28 cellular contexts compared by ENCODE assay signal in the genomic region with DNA sequence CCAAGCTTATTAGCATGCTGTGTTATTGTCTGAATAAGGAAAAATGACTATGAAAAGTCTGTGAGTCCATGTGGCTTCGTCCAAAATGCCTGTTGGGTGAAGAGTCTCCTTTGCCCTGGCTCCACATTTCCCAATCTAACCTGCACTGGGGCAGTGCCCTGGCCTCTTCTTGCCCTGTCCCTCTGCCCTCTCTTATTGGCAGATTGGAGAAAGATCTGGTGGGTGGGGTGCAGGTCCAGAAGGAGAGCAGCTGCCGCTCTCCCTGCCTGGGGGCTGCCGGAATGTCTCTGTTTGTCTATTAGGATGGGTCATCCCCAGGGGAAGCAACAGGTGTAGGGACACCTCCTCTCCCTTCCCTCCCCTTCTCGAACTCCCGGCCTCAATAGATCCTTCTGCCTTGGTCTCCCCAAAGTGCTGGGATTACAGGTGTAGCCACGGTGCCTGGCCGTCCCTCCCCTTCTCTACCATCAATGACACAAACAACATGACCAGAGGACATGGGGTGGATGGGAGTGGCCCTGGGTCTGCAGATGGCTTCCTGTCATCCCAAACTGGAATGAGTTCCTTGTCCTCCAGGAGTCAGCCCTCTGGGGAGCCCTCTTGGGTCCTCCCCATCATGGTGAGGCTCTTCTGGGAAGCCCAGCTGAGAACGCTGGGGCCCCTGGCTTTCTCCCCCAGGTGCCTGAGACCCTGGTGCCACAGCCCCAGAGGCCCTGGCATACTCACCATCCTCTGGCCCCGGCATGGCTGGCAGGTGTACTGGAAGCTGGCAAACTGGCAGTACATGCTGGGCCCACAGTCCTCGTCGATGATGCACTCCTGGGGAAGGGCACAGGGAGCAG. TPM values are rescaled to one million over a fixed set of nuclear protein-coding genes. Genes with fewer than 3 reads are reported as not detected.
DNase-seq lines count a peak whose midpoint lies in the region; ATAC-seq, FAIRE-seq and TF ChIP-seq lines count a peak whose summit lies in the region.
"Had no signal": no experiment of that assay in that cellular context is flagged by ENCODE, and none has a peak within 500 bp of the region (broad histone marks: within the 10 kb centered on the region; RNA-seq: fewer than 3 reads in every experiment).

No MANE protein-coding gene starts in this region.

- TF ChIP-seq CTCF in SK-N-SH (IDR thresholded peaks at IDR 0.05), result no peak
- TF ChIP-seq CTCF in left ventricle myocardium inferior (IDR thresholded peaks at IDR 0.05; ENCODE audit: borderline replicate concordance), result no peak

- no peak for TF ChIP-seq RAD21 in SK-N-SH (IDR thresholded peaks at IDR 0.05; ENCODE audit: low read length)

- H3K4me1 ChIP-seq in SK-N-SH (ENCODE audit: control insufficient read depth in 1 of 2, insufficient read depth in 2 of 2, low read depth in 1 of 2, low read length in 1 of 2), result peaks cover 31 to 88% of the 10 kb centered on the region in 2 experiments
- peaks cover 92% of the 10 kb centered on the region for H3K4me1 ChIP-seq in left ventricle myocardium inferior

- DNase-seq in SK-N-SH, result no peak
- peak; percentile 11 for DNase-seq in left ventricle myocardium inferior
- DNase-seq in posterior vena cava (ENCODE audit: low spot score), result peak; percentile 50
- no peak for DNase-seq in GM19239 (ENCODE audit: insufficient read length, low spot score)
- no peak for DNase-seq in NCI-H2196 treated with DMSO at 0.1 percent for 48 hours (lab: John Stamatoyannopoulos, UW; ENCODE audit: unreplicated experiment)
- no peak for DNase-seq in NCI-H187 (lab: John Stamatoyannopoulos, UW)
- DNase-seq: activated CD8-positive, alpha-beta T cell treated with anti-CD3 and anti-CD28 coated beads, Interleukin-2, amount 10 ng/mL, durations not matched to agents 7 days and 5 days; activated effector memory CD4-positive, alpha-beta T cell treated with anti-CD3 and anti-CD28 coated beads, Interleukin-2, amount 50 U/mL, for 16 hours; activated naive CD8-positive, alpha-beta T cell treated with anti-CD3 and anti-CD28 coated beads for 36 hours; GOT3; KG1; left colon; mesendoderm; MM.1S; NCI-H1417; NCI-H2081; NCI-H345; NCI-H748 treated with DMSO at 0.1 percent for 48 hours; RPMI8226; stimulated activated naive CD8-positive, alpha-beta T cell treated with anti-CD3 and anti-CD28 coated beads, Interleukin-15, amount 100 ng/mL, for 72 hours; thyroid gland had no signal

- POLR2A ChIA-PET in SK-N-SH (lab: Yijun Ruan, JAX), result interaction anchor here (1.7 to 2.3 kb wide), 2 partner anchors 12 kb away, joined by 10 to 21 read pairs; no protein-coding TSS in a partner anchor

- H3K27me3 ChIP-seq in SK-N-SH (ENCODE audit: insufficient read depth), result no peaks in the 10 kb centered on the region
- no peaks in the 10 kb centered on the region for H3K27me3 ChIP-seq in left ventricle myocardium inferior (ENCODE audit: low read depth)
- H3K27me3 ChIP-seq: thyroid gland had no signal

- H3K79me2 ChIP-seq in SK-N-SH (ENCODE audit: insufficient read depth), result peaks cover 34% of the 10 kb centered on the region

- no peak for TF ChIP-seq EP300 in SK-N-SH (IDR thresholded peaks at IDR 0.05; ENCODE audit: borderline replicate concordance in 1 of 2, low read depth in 1 of 2, low read length in 1 of 2)

- no peaks in the 10 kb centered on the region for H3K9me2 ChIP-seq in SK-N-SH

- H3F3A ChIP-seq in SK-N-SH (replicated peaks; ENCODE audit: insufficient read depth), result peaks cover 15% of the 10 kb centered on the region

- H3K4me2 ChIP-seq in SK-N-SH, result peak overlapping the region; percentile 4; the same call in 1 of the 2 replicates

- no peak overlapping the region for H2AFZ ChIP-seq in SK-N-SH (ENCODE audit: low read depth)

- ATAC-seq in SK-N-SH treated with all-trans-retinoic acid at 6 μM for 48 hours, result no peak

- H3K9me3 ChIP-seq in SK-N-SH, result no peaks in the 10 kb centered on the region
- no peaks in the 10 kb centered on the region for H3K9me3 ChIP-seq in left ventricle myocardium inferior (replicated peaks)
- H3K9me3 ChIP-seq: psoas muscle, thyroid gland had no signal

- H3K27ac ChIP-seq in SK-N-SH (ENCODE audit: low read depth in 2 of 2, low read length in 1 of 2) (peak overlapping the region; percentile 85 to 100), angular gyrus (ENCODE audit: low read depth, low read length) (peak overlapping the region; percentile 19), left ventricle myocardium inferior (replicated peaks) (peak overlapping the region; percentile 65)
- H3K27ac ChIP-seq: psoas muscle, thyroid gland had no signal

- FAIRE-seq in GM19239 (lab: Jason Lieb, UNC), result no peak
- FAIRE-seq: astrocyte, D721Med, GM12878, HTR-8/SVneo had no signal

- no peaks in the 10 kb centered on the region for H4K20me1 ChIP-seq in SK-N-SH (ENCODE audit: insufficient read depth)

- H3K36me3 ChIP-seq in SK-N-SH (replicated peaks in 1 of 2; ENCODE audit: control insufficient read depth in 1 of 2, insufficient read depth in 2 of 2, low read length in 1 of 2) (peaks cover 46 to 52% of the 10 kb centered on the region in 2 experiments), left ventricle myocardium inferior (peaks cover 7% of the 10 kb centered on the region)
- H3K36me3 ChIP-seq: thyroid gland had no signal

- no peak overlapping the region; a peak in 1 of 4 replicates for H3K4me3 ChIP-seq in SK-N-SH (ENCODE audit: low read depth in 2 of 2, low read length in 1 of 2)
- H3K4me3 ChIP-seq in left ventricle myocardium inferior, result no peak overlapping the region
- H3K4me3 ChIP-seq: GM12878, psoas muscle, thyroid gland had no signal

- WGBS in SK-N-SH (ENCODE audit: low lambda C conversion rate), result 75% methylated on average over 10 of the region's 11 CpGs

- peak overlapping the region; percentile 43; the same call in 1 of the 2 replicates for H3K9ac ChIP-seq in SK-N-SH

- intact Hi-C loops in left ventricle myocardium inferior (cut with micrococcal nuclease), result no loop called here
- intact Hi-C loops in posterior vena cava (cut with DNase I), result no loop called here

- CTCF ChIA-PET in SK-N-SH (lab: Yijun Ruan, JAX), result interaction anchor here (0.6 to 5.0 kb wide), 22 partner anchors 9 to 896 kb away, joined by 3 to 39 read pairs (median 5); no protein-coding TSS in a partner anchor

TF ChIP-seq in SK-N-SH, 30 proteins besides CTCF, POLR2A, EP300 and RAD21 (continues in another document):
- TF ChIP-seq NRF1 (IDR thresholded peaks at IDR 0.05; ENCODE audit: low read depth, low read length) (no peak), FOSL2 (IDR thresholded peaks at IDR 0.05; ENCODE audit: borderline replicate concordance, low read depth) (no peak), NFIC (IDR thresholded peaks at IDR 0.05; ENCODE audit: borderline replicate concordance) (no peak), TAF1 (IDR thresholded peaks at IDR 0.05; ENCODE audit: borderline replicate concordance, low read depth, low read length) (no peak), FOXJ3 (CRISPR knock-in tag; IDR thresholded peaks at IDR 0.05) (no peak), RCOR1 (IDR thresholded peaks at IDR 0.05; ENCODE audit: low read length) (no peak), GABPA (IDR thresholded peaks at IDR 0.05; ENCODE audit: low read depth) (no peak), CHD2 (IDR thresholded peaks at IDR 0.05; ENCODE audit: low read length, partially characterized antibody) (no peak)
- TF ChIP-seq, protein P1, sequence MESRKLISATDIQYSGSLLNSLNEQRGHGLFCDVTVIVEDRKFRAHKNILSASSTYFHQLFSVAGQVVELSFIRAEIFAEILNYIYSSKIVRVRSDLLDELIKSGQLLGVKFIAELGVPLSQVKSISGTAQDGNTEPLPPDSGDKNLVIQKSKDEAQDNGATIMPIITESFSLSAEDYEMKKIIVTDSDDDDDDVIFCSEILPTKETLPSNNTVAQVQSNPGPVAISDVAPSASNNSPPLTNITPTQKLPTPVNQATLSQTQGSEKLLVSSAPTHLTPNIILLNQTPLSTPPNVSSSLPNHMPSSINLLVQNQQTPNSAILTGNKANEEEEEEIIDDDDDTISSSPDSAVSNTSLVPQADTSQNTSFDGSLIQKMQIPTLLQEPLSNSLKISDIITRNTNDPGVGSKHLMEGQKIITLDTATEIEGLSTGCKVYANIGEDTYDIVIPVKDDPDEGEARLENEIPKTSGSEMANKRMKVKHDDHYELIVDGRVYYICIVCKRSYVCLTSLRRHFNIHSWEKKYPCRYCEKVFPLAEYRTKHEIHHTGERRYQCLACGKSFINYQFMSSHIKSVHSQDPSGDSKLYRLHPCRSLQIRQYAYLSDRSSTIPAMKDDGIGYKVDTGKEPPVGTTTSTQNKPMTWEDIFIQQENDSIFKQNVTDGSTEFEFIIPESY (IDR thresholded peaks at IDR 0.05; ENCODE audit: borderline replicate concordance, low read depth), result no peak

TF ChIP-seq in SK-N-SH treated with all-trans-retinoic acid at 6 μM for 48 hours, 23 proteins besides CTCF, POLR2A, EP300 and RAD21:
- no peak for TF ChIP-seq OSR1 (CRISPR knock-in tag; IDR thresholded peaks at IDR 0.05)

RNA-seq across cellular contexts. Expression of gene DKK3, which starts 40.5 kb away (rescaled TPM):
- 1,174 and 1,491 TPM in 2 replicates for polyA plus RNA-seq in SK-N-SH (2012; rRNA removed)
- 1,028 and 1,442 TPM in 2 replicates for polyA plus RNA-seq in SK-N-SH (2012; cell fraction: cytosol; rRNA removed)
- polyA plus RNA-seq in SK-N-SH (2012; cell fraction: nucleus; rRNA removed), result 933 and 1,160 TPM in 2 replicates
- total RNA-seq in left ventricle myocardium inferior (769 TPM), posterior vena cava (100 to 1,000 TPM; 117 to 138 TPM)

Comparison
In these comparisons a context has a peak if more than half of its experiments do, and no peak if none do; other contexts are left out.
1. DNase-seq: peak in left ventricle myocardium inferior (single experiment) and posterior vena cava (single experiment); none in SK-N-SH (single experiment), GM19239 (single experiment), NCI-H2196 treated with DMSO at 0.1 percent for 48 hours (single experiment) and NCI-H187 (0 of 2).
2. H3K27ac ChIP-seq: peak in every context shown above with its lines; median percentile 92 in SK-N-SH; 65 in left ventricle myocardium inferior; 19 in angular gyrus.